ENCODE assay signal across 24 cellular contexts in genomic region chr2:5869871-5870375, GRCh38.
"Had no signal": no experiment of that assay in that cellular context is flagged by ENCODE, and none has a peak within 500 bp of the region (broad histone marks: within the 10 kb centered on the region; RNA-seq: fewer than 3 reads in every experiment).

No MANE protein-coding gene starts in this region.

- H3K9ac ChIP-seq: KMS-11 had no signal

- H3K4me3 ChIP-seq: K562 had no signal

- DNase-seq: Kasumi-1; MM.1S; NCI-H1092 treated with DMSO at 0.1 percent for 48 hours; NCI-H1436; NCI-H187; NCI-H2029; NCI-H2081 treated with DMSO at 0.1 percent for 48 hours; NCI-H2171; NCI-H226; NCI-H446; NCI-H510A; NCI-H524 treated with DMSO at 0.1 percent for 48 hours; NCI-H69; NCI-H774; NK-92 treated with Interleukin-12 subunit alpha and Interleukin-12 subunit beta, amount 100 ng/mL, for 24 hours; PC-3; SHP77 had no signal

- ATAC-seq: K562, Panc1, PC-3, SK-N-SH treated with all-trans-retinoic acid at 6 μM for 48 hours had no signal

- H3K27ac Mint-ChIP-seq: IgD-negative memory B cell had no signal

- H3K4me1 Mint-ChIP-seq: IgD-negative memory B cell had no signal

- H3K4me3 Mint-ChIP-seq: IgD-negative memory B cell had no signal

- H3K27me3 Mint-ChIP-seq: IgD-negative memory B cell had no signal

- H3K36me3 Mint-ChIP-seq: IgD-negative memory B cell had no signal

- H3K27ac ChIP-seq: HL-60, KMS-11, RWPE1 had no signal

- H3K4me2 ChIP-seq: KMS-11 had no signal
